ENCODE assay signal across 20 cellular contexts in genomic region chr19:33547676-33548075, GRCh38. TPM values are rescaled to one million over a fixed set of nuclear protein-coding genes. Genes with fewer than 3 reads are reported as not detected.
DNase-seq lines count a peak whose midpoint lies in the region; ATAC-seq and TF ChIP-seq lines count a peak whose summit lies in the region.
"Had no signal": no experiment of that assay in that cellular context is flagged by ENCODE, and none has a peak within 500 bp of the region (broad histone marks: within the 10 kb centered on the region; RNA-seq: fewer than 3 reads in every experiment).

No MANE protein-coding gene starts in this region.

- H3K27ac ChIP-seq in right cardiac atrium (ENCODE audit: low read length) = no peak overlapping the region
- H3K27ac ChIP-seq in neuronal stem cell (replicated peaks; ENCODE audit: low read length) = no peak overlapping the region
- H3K27ac ChIP-seq in spleen = no peak overlapping the region
- no peak overlapping the region for H3K27ac ChIP-seq in smooth muscle cell (ENCODE audit: low read depth)
- H3K27ac ChIP-seq in SJCRH30 = no peak overlapping the region
- H3K27ac ChIP-seq: 22Rv1; BLaER1 treated with 17β-estradiol and CSF1 and Interleukin-3, amounts not matched to agents 10 nM and 100 nM; GM23248 had no signal

- no peak overlapping the region for H2BK15ac ChIP-seq in neuronal stem cell (ENCODE audit: low read length)

- ATAC-seq in right cardiac atrium (no peak), Right ventricle myocardium superior (ENCODE audit: poor library complexity) (no peak)
- ATAC-seq: GM12878, HCT116 had no signal

- peak overlapping the region; percentile 19 for H2AK5ac ChIP-seq in neuronal stem cell (ENCODE audit: low read depth, low read length)

- TF ChIP-seq CTCF in spleen (IDR thresholded peaks at IDR 0.05 in 8 of 11, conservative IDR thresholded peaks at IDR 0.05 in 3 of 11) = no peak
- TF ChIP-seq CTCF in smooth muscle cell (IDR thresholded peaks at IDR 0.05; ENCODE audit: borderline replicate concordance, insufficient read depth, poor library complexity, severe bottlenecking) = no peak

- H4K20me1 ChIP-seq in smooth muscle cell (ENCODE audit: low read depth) = no peaks in the 10 kb centered on the region

- DNase-seq in right cardiac atrium (peak in 2 of 3 donors; percentile 15 to 40), Right ventricle myocardium superior (no peak), neuronal stem cell (ENCODE audit: low spot score) (no peak), spleen (peak; percentile 35), smooth muscle cell (lab: John Stamatoyannopoulos, UW; ENCODE audit: unreplicated experiment) (no peak), SJCRH30 (no peak), AML-193 (lab: John Stamatoyannopoulos, UW) (no peak)
- DNase-seq: BE2C; CD4-positive, alpha-beta T cell; CD8-positive, alpha-beta memory T cell; DMS 273 treated with DMSO at 0.1 percent for 48 hours; DMS79; EL; GDM1; GM23248; H9 had no signal

- no peak overlapping the region for H2BK12ac ChIP-seq in neuronal stem cell (ENCODE audit: low read length)

- H3K4me1 ChIP-seq in right cardiac atrium (ENCODE audit: control insufficient read depth, insufficient read depth, low read length) (no peaks in the 10 kb centered on the region), neuronal stem cell (ENCODE audit: control insufficient read depth in 2 of 2, insufficient read depth in 1 of 2, low read depth in 1 of 2, low read length in 2 of 2) (no peaks in the 10 kb centered on the region), spleen (no peaks in the 10 kb centered on the region), smooth muscle cell (ENCODE audit: low read depth) (no peaks in the 10 kb centered on the region), SJCRH30 (no peaks in the 10 kb centered on the region)

- no peak overlapping the region for H3K4ac ChIP-seq in neuronal stem cell (ENCODE audit: low read length)

- intact Hi-C loops in right cardiac atrium (cut with DNase I) (no loop called here), Right ventricle myocardium superior (cut with DNase I) (no loop called here), spleen (cut with DNase I; ENCODE audit: low total_unique reads) (no loop called here)

- H2AFZ ChIP-seq in neuronal stem cell (ENCODE audit: low read length) (no peak overlapping the region), smooth muscle cell (ENCODE audit: low read depth) (no peak overlapping the region)
- H2AFZ ChIP-seq: GM23248 had no signal

- no peak for TF ChIP-seq POLR2A in spleen (IDR thresholded peaks at IDR 0.05)

- no peak overlapping the region for H4K8ac ChIP-seq in neuronal stem cell (ENCODE audit: low read depth, low read length)

- no peaks in the 10 kb centered on the region for H3K27me3 ChIP-seq in right cardiac atrium (ENCODE audit: control insufficient read depth, insufficient read depth)
- peaks cover 0 to under 1% (median 0%) of the 10 kb centered on the region in 3 experiments for H3K27me3 ChIP-seq in neuronal stem cell (ENCODE audit: control insufficient read depth in 3 of 3, insufficient read depth in 3 of 3, low read depth in 1 of 3, low read length in 3 of 3)
- H3K27me3 ChIP-seq in spleen (replicated peaks in 1 of 7) = peaks cover 0 to 36% (median 0%) of the 10 kb centered on the region in 7 donors
- no peaks in the 10 kb centered on the region for H3K27me3 ChIP-seq in smooth muscle cell (ENCODE audit: low read depth)
- H3K27me3 ChIP-seq in SJCRH30 = no peaks in the 10 kb centered on the region
- H3K27me3 ChIP-seq: BE2C; BLaER1 treated with 17β-estradiol and CSF1 and Interleukin-3, amounts not matched to agents 10 nM and 100 nM had no signal

- H3K9me3 ChIP-seq in right cardiac atrium (ENCODE audit: control insufficient read depth, low read length) (no peaks in the 10 kb centered on the region), neuronal stem cell (replicated peaks in 1 of 2; ENCODE audit: control insufficient read depth in 2 of 2, insufficient read depth in 1 of 2, low read depth in 1 of 2, low read length in 2 of 2) (peaks cover 0 to 2% of the 10 kb centered on the region in 2 donors), spleen (no peaks in the 10 kb centered on the region), smooth muscle cell (replicated peaks; ENCODE audit: low read depth) (no peaks in the 10 kb centered on the region), SJCRH30 (replicated peaks) (no peaks in the 10 kb centered on the region)
- H3K9me3 ChIP-seq: BE2C had no signal

- no peak overlapping the region for H4K91ac ChIP-seq in neuronal stem cell (ENCODE audit: low read depth, low read length, poor library complexity)

- no peaks in the 10 kb centered on the region for H3F3A ChIP-seq in smooth muscle cell (ENCODE audit: low read depth)

- H3K79me2 ChIP-seq in smooth muscle cell (ENCODE audit: low read depth) = no peaks in the 10 kb centered on the region

- no peaks in the 10 kb centered on the region for H3K79me1 ChIP-seq in neuronal stem cell (ENCODE audit: low read depth, low read length)

- H3K18ac ChIP-seq in neuronal stem cell (ENCODE audit: low read length) = no peak overlapping the region

- no peak overlapping the region for H3K14ac ChIP-seq in neuronal stem cell (ENCODE audit: low read length)

- H3K23ac ChIP-seq in neuronal stem cell (ENCODE audit: low read depth, low read length, poor library complexity) = no peak overlapping the region

- no peak overlapping the region for H3K4me2 ChIP-seq in neuronal stem cell (ENCODE audit: insufficient read depth, low read length, poor library complexity, severe bottlenecking)
- no peak overlapping the region for H3K4me2 ChIP-seq in smooth muscle cell
- H3K4me2 ChIP-seq: BLaER1 treated with 17β-estradiol and CSF1 and Interleukin-3, amounts not matched to agents 10 nM and 100 nM had no signal

- H3K36me3 ChIP-seq in neuronal stem cell (replicated peaks in 1 of 2; ENCODE audit: control insufficient read depth in 2 of 2, insufficient read depth in 2 of 2, low read length in 2 of 2) = no peaks in the 10 kb centered on the region
- no peaks in the 10 kb centered on the region for H3K36me3 ChIP-seq in spleen
- H3K36me3 ChIP-seq in smooth muscle cell (ENCODE audit: low read depth) = no peaks in the 10 kb centered on the region
- H3K36me3 ChIP-seq in SJCRH30 = no peaks in the 10 kb centered on the region
- H3K36me3 ChIP-seq: BE2C; BLaER1 treated with 17β-estradiol and CSF1 and Interleukin-3, amounts not matched to agents 10 nM and 100 nM had no signal

- H3K9ac ChIP-seq in neuronal stem cell (ENCODE audit: low read depth, low read length, poor library complexity) (no peak overlapping the region), smooth muscle cell (ENCODE audit: low read depth) (no peak overlapping the region)
- H3K9ac ChIP-seq: BLaER1 treated with 17β-estradiol and CSF1 and Interleukin-3, amounts not matched to agents 10 nM and 100 nM; GM23248 had no signal

- no peak overlapping the region for H2BK120ac ChIP-seq in neuronal stem cell (ENCODE audit: low read depth, low read length)

- 82% methylated on average over 3 of the region's 3 CpGs for WGBS in right cardiac atrium
- WGBS in neuronal stem cell (ENCODE audit: extremely low coverage in 2 of 2, insufficient read length in 2 of 2, insufficient replicate concordance in 1 of 2), 2 donors = no CpG with 5 or more reads among the region's 3 CpGs
- WGBS in spleen, 5 donors = 75 to 89% (median 80%) methylated on average over 2 to 3 of the region's 3 CpGs
- WGBS in smooth muscle cell (ENCODE audit: low lambda C conversion rate) = 90% methylated on average over 3 of the region's 3 CpGs

- H2BK5ac ChIP-seq in neuronal stem cell (ENCODE audit: low read length) = no peak overlapping the region

- H3K4me3 ChIP-seq in right cardiac atrium (ENCODE audit: low read length) (no peak overlapping the region), neuronal stem cell (ENCODE audit: low read length in 2 of 2) (no peak overlapping the region), spleen (no peak overlapping the region), smooth muscle cell (no peak overlapping the region), SJCRH30 (no peak overlapping the region)
- H3K4me3 ChIP-seq: BLaER1 treated with 17β-estradiol and CSF1 and Interleukin-3, amounts not matched to agents 10 nM and 100 nM; GM12878; GM23248 had no signal

RNA-seq across cellular contexts. Expression of gene PEPD, which starts 26.1 kb away (rescaled TPM):
- 10 to 100 TPM; 27.7 to 37.5 (median 34.9) TPM for total RNA-seq in right cardiac atrium
- 30.1 TPM for polyA plus RNA-seq in right cardiac atrium
- 29.6 TPM for total RNA-seq in Right ventricle myocardium superior
- polyA plus RNA-seq in neuronal stem cell (2013, experiment 1 of 2) = 35.9 TPM
- 36.4 TPM for polyA plus RNA-seq in neuronal stem cell (2013, experiment 2 of 2)
- 10 to 100 TPM; 54.8 to 98.3 (median 70.7) TPM for total RNA-seq in spleen
- 10 to 100 TPM; 38.4 to 72.2 (median 62.0) TPM for polyA plus RNA-seq in spleen
- 53.0 and 57.2 TPM in 2 replicates for total RNA-seq in smooth muscle cell
- polyA plus RNA-seq in smooth muscle cell = 53.8 and 70.4 TPM in 2 replicates
- 39.5 and 40.2 TPM in 2 replicates for total RNA-seq in SJCRH30 (2014; rRNA removed; shearing (Covaris generic))

Comparison
In these comparisons a context has a peak if more than half of its experiments do, and no peak if none do; other contexts are left out.
1. DNase-seq: peak in right cardiac atrium (2 of 3) and spleen (single experiment); none in Right ventricle myocardium superior (single experiment), neuronal stem cell (single experiment), smooth muscle cell (single experiment), SJCRH30 (0 of 2) and AML-193 (0 of 2).